ENCODE assay signal across 27 cellular contexts in the genomic region with DNA sequence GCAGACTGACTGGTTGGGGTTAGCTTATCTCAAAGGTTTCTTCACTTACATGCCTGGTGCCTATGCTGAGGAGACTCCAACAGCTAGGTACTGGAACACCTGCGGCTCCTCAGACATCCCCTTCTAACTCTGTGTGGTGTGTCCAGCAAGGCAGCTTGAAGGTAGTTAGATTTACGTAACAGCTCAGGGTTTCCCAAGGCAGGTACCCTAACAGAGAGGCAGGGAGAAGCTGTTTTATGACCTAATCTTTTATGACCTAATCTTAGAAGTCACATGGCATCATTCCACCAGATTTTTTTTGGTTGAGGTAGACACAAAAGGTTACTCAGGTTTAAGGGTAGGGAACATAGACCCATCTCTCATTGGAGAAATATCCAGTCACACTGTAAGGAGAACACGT.
"Had no signal": no experiment of that assay in that cellular context is flagged by ENCODE, and none has a peak within 500 bp of the region (broad histone marks: within the 10 kb centered on the region; RNA-seq: fewer than 3 reads in every experiment).

No MANE protein-coding gene starts in this region.

- H3K36me3 Mint-ChIP-seq: naive thymus-derived CD8-positive, alpha-beta T cell; natural killer cell treated with Interleukin-12 subunit alpha and Interleukin-12 subunit beta and Interleukin-15 and Interleukin-18, amount 100 ng/mL, for 72 hours; stimulated activated effector memory CD8-positive, alpha-beta T cell treated with anti-CD3 and anti-CD28 coated beads, Interleukin-12 subunit alpha, Interleukin-12 subunit beta, amount 100 ng/mL, for 72 hours; stimulated activated naive B cell treated with anti-CD40 and anti-IgM and Interleukin-4, amounts not matched to agents 10 μg/mL and 1 μg/mL and 100 μg/mL, for 72 hours had no signal

- DNase-seq: naive B cell; naive thymus-derived CD8-positive, alpha-beta T cell; nephron progenitor cell; nucleus accumbens; pancreas; psoas muscle; right cardiac atrium; small intestine; stimulated activated CD4-positive, alpha-beta T cell treated with anti-CD3 and anti-CD28 coated beads, Interleukin-15, amount 100 ng/mL, for 24 hours; stimulated activated CD4-positive, alpha-beta T cell treated with anti-CD3 and anti-CD28 coated beads, Interleukin-2, amount 100 ng/mL, for 24 hours; stimulated activated CD4-positive, alpha-beta T cell treated with anti-CD3 and anti-CD28 coated beads, Interleukin-2, amount 100 ng/mL, for 48 hours; stimulated activated CD4-positive, alpha-beta T cell treated with anti-CD3 and anti-CD28 coated beads, Interleukin-4, amount 100 ng/mL, for 24 hours; stimulated activated naive B cell treated with anti-CD40 and anti-IgM and Interleukin-4, amounts not matched to agents 10 μg/mL and 1 μg/mL and 100 μg/mL, for 72 hours; stimulated activated naive CD4-positive, alpha-beta T cell treated with Interleukin-2 at 50 U/mL for 16 hours; stomach; upper lobe of right lung; uterus had no signal

- H3K27me3 ChIP-seq: pancreas, thyroid gland had no signal

- H3K36me3 ChIP-seq: neutrophil, pancreas, stomach, thoracic aorta, thyroid gland, tibial nerve, upper lobe of right lung, uterus had no signal

- ATAC-seq: naive thymus-derived CD8-positive, alpha-beta T cell; natural killer cell treated with Interleukin-12 subunit alpha and Interleukin-12 subunit beta and Interleukin-15 and Interleukin-18, amount 100 ng/mL, for 72 hours; pancreas; psoas muscle; right cardiac atrium; sciatic nerve; stimulated activated effector memory CD8-positive, alpha-beta T cell treated with anti-CD3 and anti-CD28 coated beads, Interleukin-12 subunit alpha, Interleukin-12 subunit beta, amount 100 ng/mL, for 72 hours; stimulated activated naive B cell treated with anti-CD40 and anti-IgM and Interleukin-4, amounts not matched to agents 10 μg/mL and 1 μg/mL and 100 μg/mL, for 72 hours; upper lobe of right lung had no signal

- FAIRE-seq: pancreas, small intestine had no signal

- H3K4me3 Mint-ChIP-seq: natural killer cell treated with Interleukin-12 subunit alpha and Interleukin-12 subunit beta and Interleukin-15 and Interleukin-18, amount 100 ng/mL, for 72 hours; nephron progenitor cell; neural crest cell; stimulated activated effector memory CD8-positive, alpha-beta T cell treated with anti-CD3 and anti-CD28 coated beads, Interleukin-12 subunit alpha, Interleukin-12 subunit beta, amount 100 ng/mL, for 72 hours; stimulated activated naive B cell treated with anti-CD40 and anti-IgM and Interleukin-4, amounts not matched to agents 10 μg/mL and 1 μg/mL and 100 μg/mL, for 72 hours; stimulated activated naive CD8-positive, alpha-beta T cell treated with anti-CD3 and anti-CD28 coated beads, Interleukin-15, Interleukin-2, amounts not matched to agents 100 ng/mL and 50 ng/mL, for 24 hours had no signal

- H3K9me3 ChIP-seq: neutrophil, pancreas, psoas muscle, stomach, thoracic aorta, thyroid gland, tibial nerve, upper lobe of right lung, uterus had no signal

- H3K27ac ChIP-seq: neutrophil, pancreas, psoas muscle, stomach, thoracic aorta, tibial nerve, upper lobe of right lung, uterus had no signal

- H3K4me1 ChIP-seq: pancreas, psoas muscle, thyroid gland, upper lobe of right lung, uterus had no signal

- H3K4me3 ChIP-seq: pancreas, psoas muscle, stomach, thoracic aorta, thyroid gland, tibial nerve, upper lobe of right lung, uterus had no signal

- H3K27ac Mint-ChIP-seq: naive B cell; natural killer cell treated with Interleukin-12 subunit alpha and Interleukin-12 subunit beta and Interleukin-15 and Interleukin-18, amount 100 ng/mL, for 72 hours; nephron progenitor cell; progenitor cell of endocrine pancreas; stimulated activated effector memory CD8-positive, alpha-beta T cell treated with anti-CD3 and anti-CD28 coated beads, Interleukin-12 subunit alpha, Interleukin-12 subunit beta, amount 100 ng/mL, for 72 hours; stimulated activated naive B cell treated with anti-CD40 and anti-IgM and Interleukin-4, amounts not matched to agents 10 μg/mL and 1 μg/mL and 100 μg/mL, for 72 hours; stimulated activated naive CD8-positive, alpha-beta T cell treated with anti-CD3 and anti-CD28 coated beads, Interleukin-15, Interleukin-2, amounts not matched to agents 100 ng/mL and 50 ng/mL, for 24 hours had no signal

- H3K9me3 Mint-ChIP-seq: naive thymus-derived CD8-positive, alpha-beta T cell; natural killer cell treated with Interleukin-12 subunit alpha and Interleukin-12 subunit beta and Interleukin-15 and Interleukin-18, amount 100 ng/mL, for 72 hours; neural crest cell; stimulated activated effector memory CD8-positive, alpha-beta T cell treated with anti-CD3 and anti-CD28 coated beads, Interleukin-12 subunit alpha, Interleukin-12 subunit beta, amount 100 ng/mL, for 72 hours; stimulated activated naive B cell treated with anti-CD40 and anti-IgM and Interleukin-4, amounts not matched to agents 10 μg/mL and 1 μg/mL and 100 μg/mL, for 72 hours; stimulated activated naive CD8-positive, alpha-beta T cell treated with anti-CD3 and anti-CD28 coated beads, Interleukin-15, Interleukin-2, amounts not matched to agents 100 ng/mL and 50 ng/mL, for 24 hours had no signal
